In genomic region chrX:68571292-68572256, GRCh38 we compare ENCODE assay signal across 8 cellular contexts.
A peak's percentile ranks its signal among the peaks of the same experiment; 100 is the strongest.
DNase-seq lines count a peak whose midpoint lies in the region; ATAC-seq and TF ChIP-seq lines count a peak whose summit lies in the region.

No MANE protein-coding gene starts in this region.

- no TSS peak for BruUV-seq in A673 (replicated peaks; lab: Mats Ljungman, UMichigan)

- H3K27me3 ChIP-seq in A673 (replicated peaks; ENCODE audit: insufficient read depth, low read depth, low read length, poor library complexity) (no peaks in the 10 kb centered on the region), SK-N-SH (ENCODE audit: insufficient read depth) (peaks cover 15% of the 10 kb centered on the region; the same call in 1 of the 2 replicates), lung (ENCODE audit: control insufficient read depth, insufficient read depth) (no peaks in the 10 kb centered on the region), uterus (no peaks in the 10 kb centered on the region)

- no peaks in the 10 kb centered on the region for H3K9me2 ChIP-seq in SK-N-SH

- no peaks in the 10 kb centered on the region for H3F3A ChIP-seq in SK-N-SH (replicated peaks; ENCODE audit: insufficient read depth)

- H3K4me3 ChIP-seq in A673 (ENCODE audit: low read depth, low read length, poor library complexity, severe bottlenecking) (no peak overlapping the region), SK-N-SH (ENCODE audit: low read depth in 2 of 2, low read length in 1 of 2) (no peak overlapping the region), lung (no peak overlapping the region), uterus (no peak overlapping the region)

- TF ChIP-seq CTCF in A673 (conservative IDR thresholded peaks at IDR 0.05; ENCODE audit: low read depth, low read length) (no peak), SK-N-SH (IDR thresholded peaks at IDR 0.05) (no peak), lung (IDR thresholded peaks at IDR 0.05; ENCODE audit: control extremely low read depth, extremely low read depth) (no peak), uterus (IDR thresholded peaks at IDR 0.05) (no peak)

- POLR2A ChIA-PET in A673 (lab: Charles Lee; ENCODE audit: low non-redundant PET) (no interaction called here), SK-N-SH (lab: Yijun Ruan, JAX) (no interaction called here)

- no peak for TF ChIP-seq POLR2A in uterus (IDR thresholded peaks at IDR 0.05)

- TF ChIP-seq EP300 in SK-N-SH (IDR thresholded peaks at IDR 0.05; ENCODE audit: borderline replicate concordance in 1 of 2, low read depth in 1 of 2, low read length in 1 of 2): no peak

- WGBS in SK-N-SH (ENCODE audit: low lambda C conversion rate): 25% methylated on average over 5 of the region's 5 CpGs
- 71 to 88% methylated on average over 5 of the region's 5 CpGs for WGBS in lung, 2 donors

- CTCF ChIA-PET in A673 (lab: Charles Lee) (no interaction called here), SK-N-SH (lab: Yijun Ruan, JAX) (no interaction called here)

- no peaks in the 10 kb centered on the region for H3K9me3 ChIP-seq in A673 (ENCODE audit: low read depth, low read length, poor library complexity, severe bottlenecking)
- no peaks in the 10 kb centered on the region for H3K9me3 ChIP-seq in SK-N-SH
- H3K9me3 ChIP-seq in lung (ENCODE audit: control insufficient read depth in 2 of 2, insufficient read depth in 1 of 2, low read length in 1 of 2): no peaks in the 10 kb centered on the region
- H3K9me3 ChIP-seq in uterus: peaks cover 0 to 4% of the 10 kb centered on the region in 2 donors

- H3K4me2 ChIP-seq in SK-N-SH: no peak overlapping the region

- ATAC-seq in GM18870 (IDR thresholded peaks at IDR 0.05; ENCODE audit: unreplicated experiment) (peak; percentile 94), HG03060 (IDR thresholded peaks at IDR 0.05; ENCODE audit: low read depth, unreplicated experiment) (peak; percentile 93), lung (ENCODE audit: insufficient read depth, low FRiP score) (peak; percentile 72)

- H3K36me3 ChIP-seq in A673 (ENCODE audit: insufficient read depth, low read length, poor library complexity, severe bottlenecking) (no peaks in the 10 kb centered on the region), SK-N-SH (replicated peaks in 1 of 2; ENCODE audit: control insufficient read depth in 1 of 2, insufficient read depth in 2 of 2, low read length in 1 of 2) (no peaks in the 10 kb centered on the region), lung (ENCODE audit: control insufficient read depth in 2 of 2, insufficient read depth in 2 of 2, low read length in 2 of 2) (no peaks in the 10 kb centered on the region), uterus (no peaks in the 10 kb centered on the region)

- H3K27ac ChIP-seq in A673 (ENCODE audit: low read depth, low read length, poor library complexity, severe bottlenecking) (no peak overlapping the region), SK-N-SH (ENCODE audit: low read depth in 2 of 2, low read length in 1 of 2) (no peak overlapping the region), lung (ENCODE audit: low read depth in 1 of 2, low read length in 1 of 2) (no peak overlapping the region), uterus (no peak overlapping the region)

- DNase-seq in A673 (ENCODE audit: low spot score) (peak; percentile 5), SK-N-SH (no peak), lung (ENCODE audit: low spot score) (no peak), NCI-H345 (lab: John Stamatoyannopoulos, UW) (no peak), uterus (no peak), NCI-H1417 (lab: John Stamatoyannopoulos, UW) (no peak)

- peak overlapping the region; percentile 46; the same call in 1 of the 2 replicates for H2AFZ ChIP-seq in SK-N-SH (ENCODE audit: low read depth)

- H3K4me1 ChIP-seq in A673 (ENCODE audit: insufficient read depth, low read length, poor library complexity, severe bottlenecking) (no peaks in the 10 kb centered on the region), SK-N-SH (ENCODE audit: control insufficient read depth in 1 of 2, insufficient read depth in 2 of 2, low read depth in 1 of 2, low read length in 1 of 2) (no peaks in the 10 kb centered on the region), lung (ENCODE audit: control insufficient read depth in 2 of 2, insufficient read depth in 2 of 2, low read length in 2 of 2) (no peaks in the 10 kb centered on the region), uterus (no peaks in the 10 kb centered on the region)

- no peak overlapping the region for H3K9ac ChIP-seq in SK-N-SH

- no peak for TF ChIP-seq RAD21 in SK-N-SH (IDR thresholded peaks at IDR 0.05; ENCODE audit: low read length)

- no peaks in the 10 kb centered on the region for H4K20me1 ChIP-seq in SK-N-SH (ENCODE audit: insufficient read depth)

- intact Hi-C loops in A673 (cut with micrococcal nuclease; ENCODE audit: unreplicated experiment): no loop called here
- intact Hi-C loops in uterus (cut with DNase I; ENCODE audit: low total_unique reads): no loop called here

- no peaks in the 10 kb centered on the region for H3K79me2 ChIP-seq in SK-N-SH (ENCODE audit: insufficient read depth)

TF ChIP-seq in SK-N-SH, 30 proteins besides CTCF, POLR2A, EP300 and RAD21:
- peak; percentile 59 for TF ChIP-seq FOSL2 (IDR thresholded peaks at IDR 0.05; ENCODE audit: borderline replicate concordance, low read depth)
- TF ChIP-seq RXRA (IDR thresholded peaks at IDR 0.05; ENCODE audit: borderline replicate concordance, low read depth): no peak
- peak; percentile 28; the same call in 1 of the 2 replicates for TF ChIP-seq JUND (IDR thresholded peaks at IDR 0.05)
- no peak for TF ChIP-seq FOXJ3 (CRISPR knock-in tag; IDR thresholded peaks at IDR 0.05)
